In genomic region chr12:12918781-12919180, GRCh38 we compare ENCODE assay signal across 30 cellular contexts. TPM values are rescaled to one million over a fixed set of nuclear protein-coding genes. Genes with fewer than 3 reads are reported as not detected.
"Had no signal": no experiment of that assay in that cellular context is flagged by ENCODE, and none has a peak within 500 bp of the region (broad histone marks: within the 10 kb centered on the region; RNA-seq: fewer than 3 reads in every experiment).

No MANE protein-coding gene starts in this region.

- DNase-seq: activated effector memory CD4-positive, alpha-beta T cell treated with anti-CD3 and anti-CD28 coated beads, Interleukin-2, amount 50 U/mL, for 16 hours; activated naive CD4-positive, alpha-beta T cell treated with anti-CD3 and anti-CD28 coated beads for 36 hours; activated naive CD8-positive, alpha-beta T cell treated with anti-CD3 and anti-CD28 coated beads for 36 hours; adrenal gland; aorta; body of pancreas; cerebellar nuclear complex; colonic mucosa; foreskin melanocyte; heart right ventricle; midbrain; naive thymus-derived CD4-positive, alpha-beta T cell; nucleus accumbens; psoas muscle; sigmoid colon; stimulated activated CD4-positive, alpha-beta T cell treated with anti-CD3 and anti-CD28 coated beads, Interleukin-15, amount 100 ng/mL, for 24 hours; stimulated activated CD4-positive, alpha-beta T cell treated with anti-CD3 and anti-CD28 coated beads, Interleukin-2, amount 100 ng/mL, for 24 hours; stimulated activated naive B cell treated with anti-CD40 and anti-IgM and Interleukin-4, amounts not matched to agents 10 μg/mL and 1 μg/mL and 100 μg/mL, for 72 hours; stomach; T-helper 9 cell; thyroid gland had no signal

- FAIRE-seq: endothelial cell of umbilical vein, TTC549 had no signal

- H3K27ac ChIP-seq: adrenal gland, body of pancreas, cardiac muscle cell, colonic mucosa, heart right ventricle, parathyroid adenoma, psoas muscle, sigmoid colon, stomach, thyroid gland had no signal

- H3K9me3 ChIP-seq: adrenal gland, body of pancreas, colonic mucosa, heart right ventricle, psoas muscle, sigmoid colon, stomach, thyroid gland had no signal

- H3K36me3 ChIP-seq: adrenal gland, cardiac muscle cell, colonic mucosa, heart right ventricle, sigmoid colon had no signal

- H3K4me3 ChIP-seq: adrenal gland, body of pancreas, cardiac muscle cell, colonic mucosa, heart right ventricle, psoas muscle, sigmoid colon, stomach, thyroid gland had no signal

- H3K27me3 ChIP-seq: adrenal gland, body of pancreas, cardiac muscle cell, colonic mucosa, sigmoid colon, stomach, thyroid gland had no signal

- H3K4me1 ChIP-seq: body of pancreas, colonic mucosa, parathyroid adenoma, psoas muscle had no signal

RNA-seq across cellular contexts. Expression of gene GPRC5A, which starts 27.4 kb away (rescaled TPM):
- total RNA-seq: neural crest cell; T-helper 1 cell treated with Interleukin-12 subunit alpha and Interleukin-12 subunit beta and Interleukin-4 antibody, amounts not matched to agents 30 ng/mL and 1 ng/mL, for 36 hours had no signal

RNA-seq across cellular contexts. Expression of gene GPRC5D, which starts 33.2 kb away (rescaled TPM):
- total RNA-seq: activated naive CD4-positive, alpha-beta T cell treated with anti-CD3 and anti-CD28 coated beads for 36 hours; activated naive CD8-positive, alpha-beta T cell treated with anti-CD3 and anti-CD28 coated beads for 36 hours; adrenal gland; body of pancreas; cardiac muscle cell; endothelial cell of umbilical vein; esophagus mucosa; glomerular endothelial cell; heart right ventricle; kidney epithelial cell; neural crest cell; psoas muscle; sigmoid colon; stomach; T-helper 1 cell treated with Interleukin-12 subunit alpha and Interleukin-12 subunit beta and Interleukin-4 antibody, amounts not matched to agents 30 ng/mL and 1 ng/mL, for 36 hours; thyroid gland had no signal
- polyA plus RNA-seq: aorta, endothelial cell of umbilical vein, psoas muscle had no signal
